Comparison of ENCODE assay signal across 16 cellular contexts in the genomic region with DNA sequence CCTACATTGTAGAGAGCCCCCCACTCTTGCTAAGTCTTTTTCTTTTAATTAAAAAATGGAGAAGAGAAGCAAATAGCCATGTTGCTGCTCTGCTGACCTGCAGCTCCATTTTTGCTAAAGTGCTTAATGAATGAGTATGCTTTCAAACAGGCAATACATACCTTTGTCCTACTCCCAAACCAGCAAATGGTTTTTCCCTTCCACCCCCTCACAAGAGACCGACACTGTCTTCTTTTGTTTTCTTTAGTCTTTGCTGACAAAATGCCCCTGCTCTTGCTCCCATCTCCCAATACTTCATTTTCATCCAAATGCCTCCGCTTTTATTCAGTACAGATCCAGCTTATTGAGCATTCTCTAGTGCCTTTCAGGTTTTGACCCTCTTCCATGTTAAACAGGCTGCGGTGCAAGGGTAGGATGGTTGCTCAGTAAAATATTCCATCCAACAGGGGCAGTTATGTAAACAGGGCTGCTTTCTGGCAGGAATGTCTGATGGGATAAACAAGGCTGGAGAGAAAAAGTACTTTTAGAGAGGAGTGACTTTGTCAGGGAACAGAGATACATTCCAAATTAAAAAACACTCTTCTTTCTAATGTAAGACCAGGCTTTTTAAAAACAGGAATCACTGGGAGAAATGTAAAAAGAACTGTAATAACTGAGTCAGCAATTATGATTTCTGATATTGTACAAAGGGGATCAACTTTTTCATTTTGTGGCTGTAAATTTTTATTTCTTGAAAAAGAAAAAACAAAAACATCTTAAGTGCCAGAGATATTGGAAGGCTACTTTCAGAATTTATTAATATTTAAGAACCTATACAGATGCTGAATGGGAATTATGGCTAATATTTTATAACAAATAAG.
DNase-seq lines count a peak whose midpoint lies in the region; ATAC-seq, FAIRE-seq and TF ChIP-seq lines count a peak whose summit lies in the region.
"Had no signal": no experiment of that assay in that cellular context is flagged by ENCODE, and none has a peak within 500 bp of the region (broad histone marks: within the 10 kb centered on the region; RNA-seq: fewer than 3 reads in every experiment).

No MANE protein-coding gene starts in this region.

- TF ChIP-seq EP300 in A549 (IDR thresholded peaks at IDR 0.05): no peak

- FAIRE-seq in A549 (lab: Jason Lieb, UNC) (no peak), HTR-8/SVneo (lab: Jason Lieb, UNC) (no peak)
- FAIRE-seq: RCC 7860 had no signal

- H3K4me3 ChIP-seq in A549: no peak overlapping the region
- H3K4me3 ChIP-seq in fibroblast of villous mesenchyme (ENCODE audit: low read depth, low read length): no peak overlapping the region
- H3K4me3 ChIP-seq: lung had no signal

- H3K4me3 Mint-ChIP-seq in nephron: peak overlapping the region in 2 of 3 experiments; percentile 7 to 22
- H3K4me3 Mint-ChIP-seq: activated CD8-positive, alpha-beta T cell treated with anti-CD3 and anti-CD28 coated beads, Interleukin-2, amount 10 ng/mL, durations not matched to agents 7 days and 5 days; activated T-helper 1 cell treated with anti-CD3 and anti-CD28 coated beads, Interleukin-12 subunit alpha, Interleukin-12 subunit beta, Interleukin-2, Interleukin-4 antibody, amounts not matched to agents 30 ng/mL and 10 ng/mL and 1 ng/mL, durations not matched to agents 14 hours and 24 hours and 36 hours; dendritic cell treated with granulocyte-macrophage colony-stimulating factor and Interleukin-4, amounts not matched to agents 40 ng/mL and 50 ng/mL, for 4 days had no signal

- H3K27me3 Mint-ChIP-seq in nephron (ENCODE audit: low read depth): no peaks in the 10 kb centered on the region
- H3K27me3 Mint-ChIP-seq: dendritic cell treated with granulocyte-macrophage colony-stimulating factor and Interleukin-4, amounts not matched to agents 40 ng/mL and 50 ng/mL, for 4 days had no signal

- no peaks in the 10 kb centered on the region for H3K36me3 Mint-ChIP-seq in nephron (ENCODE audit: low read depth)

- TF ChIP-seq RAD21 in A549 (conservative IDR thresholded peaks at IDR 0.05 in 1 of 2, IDR thresholded peaks at IDR 0.05 in 1 of 2): no peak

- H3K27ac ChIP-seq in A549: no peak overlapping the region
- H3K27ac ChIP-seq: neutrophil had no signal

- H3K9me3 ChIP-seq in A549: no peaks in the 10 kb centered on the region
- H3K9me3 ChIP-seq: neutrophil had no signal

- CTCF ChIA-PET in A549 (lab: Yijun Ruan, JAX): interaction anchor here (0.7 to 2.6 kb wide), 2 partner anchors 55 to 147 kb away, joined by 3 to 5 read pairs; no protein-coding TSS in a partner anchor

- H3K27ac Mint-ChIP-seq in nephron: peak overlapping the region; percentile 68 to 90 (median 78)
- H3K27ac Mint-ChIP-seq: activated CD8-positive, alpha-beta T cell treated with anti-CD3 and anti-CD28 coated beads, Interleukin-2, amount 10 ng/mL, durations not matched to agents 7 days and 5 days; activated T-helper 1 cell treated with anti-CD3 and anti-CD28 coated beads, Interleukin-12 subunit alpha, Interleukin-12 subunit beta, Interleukin-2, Interleukin-4 antibody, amounts not matched to agents 30 ng/mL and 10 ng/mL and 1 ng/mL, durations not matched to agents 14 hours and 24 hours and 36 hours; dendritic cell treated with granulocyte-macrophage colony-stimulating factor and Interleukin-4, amounts not matched to agents 40 ng/mL and 50 ng/mL, for 4 days had no signal

- ATAC-seq in A549: no peak
- ATAC-seq: activated CD8-positive, alpha-beta T cell treated with anti-CD3 and anti-CD28 coated beads, Interleukin-2, amount 10 ng/mL, durations not matched to agents 7 days and 5 days had no signal

- H3K4me2 ChIP-seq in A549: no peak overlapping the region

- 82% methylated on average over 3 of the region's 3 CpGs for WGBS in A549 (ENCODE audit: missing lambda C conversion rate)

- no peak for TF ChIP-seq CTCF in A549 (IDR thresholded peaks at IDR 0.05)
- no peak for TF ChIP-seq CTCF in fibroblast of villous mesenchyme (IDR thresholded peaks at IDR 0.05; ENCODE audit: insufficient read depth, low read depth, low read length)
- TF ChIP-seq CTCF in nephron (IDR thresholded peaks at IDR 0.05; ENCODE audit: unreplicated experiment in 3 of 3): no peak

- H3K4me1 ChIP-seq in A549: no peaks in the 10 kb centered on the region

- no peak for DNase-seq in A549 (ENCODE audit: low read depth in 1 of 2, low spot score in 1 of 2)
- DNase-seq in amniotic epithelial cell (ENCODE audit: low read depth): peak; percentile 28
- peak; percentile 38 for DNase-seq in fibroblast of villous mesenchyme (ENCODE audit: low read depth)
- no peak for DNase-seq in effector CD8-positive, alpha-beta T cell (lab: John Stamatoyannopoulos, UW)
- DNase-seq in HTR-8/SVneo (ENCODE audit: insufficient read length, low spot score): no peak
- no peak for DNase-seq in NOMO-1 (lab: John Stamatoyannopoulos, UW; ENCODE audit: unreplicated experiment in 2 of 2)
- no peak for DNase-seq in NCI-H146 (lab: John Stamatoyannopoulos, UW)
- DNase-seq: activated CD8-positive, alpha-beta T cell treated with anti-CD3 and anti-CD28 coated beads, Interleukin-2, amount 10 ng/mL, durations not matched to agents 7 days and 5 days; EL; NCI-H82 had no signal

- peaks cover 35% of the 10 kb centered on the region for H3K4me1 Mint-ChIP-seq in nephron

- no peaks in the 10 kb centered on the region for H3K9me3 Mint-ChIP-seq in nephron
- H3K9me3 Mint-ChIP-seq: activated T-helper 1 cell treated with anti-CD3 and anti-CD28 coated beads, Interleukin-12 subunit alpha, Interleukin-12 subunit beta, Interleukin-2, Interleukin-4 antibody, amounts not matched to agents 30 ng/mL and 10 ng/mL and 1 ng/mL, durations not matched to agents 14 hours and 24 hours and 36 hours; dendritic cell treated with granulocyte-macrophage colony-stimulating factor and Interleukin-4, amounts not matched to agents 40 ng/mL and 50 ng/mL, for 4 days had no signal

- no peak for TF ChIP-seq POLR2A in A549 (IDR thresholded peaks at IDR 0.05; ENCODE audit: low read length)

- POLR2A ChIA-PET in A549 (lab: Yijun Ruan, JAX): no interaction called here

TF ChIP-seq in A549, 52 proteins besides CTCF, POLR2A, EP300 and RAD21:
- no peak for TF ChIP-seq CHD4 (IDR thresholded peaks at IDR 0.05; ENCODE audit: borderline replicate concordance)
- no peak for TF ChIP-seq KDM1A (IDR thresholded peaks at IDR 0.05; ENCODE audit: low read depth)
- no peak for TF ChIP-seq HES2 (IDR thresholded peaks at IDR 0.05)
- TF ChIP-seq MAFK (IDR thresholded peaks at IDR 0.05; ENCODE audit: partially characterized antibody): peak; percentile 73
- TF ChIP-seq MYC (IDR thresholded peaks at IDR 0.05; ENCODE audit: borderline replicate concordance, low read length): no peak
- TF ChIP-seq ZNF302 (CRISPR knock-in tag; IDR thresholded peaks at IDR 0.05): no peak
- TF ChIP-seq TP53 (CRISPR knock-in tag; IDR thresholded peaks at IDR 0.05): no peak
- TF ChIP-seq FOSL2 (IDR thresholded peaks at IDR 0.05): no peak
- no peak for TF ChIP-seq FOSL2 (CRISPR knock-in tag; IDR thresholded peaks at IDR 0.05)

Comparison
In these comparisons a context has a peak if more than half of its experiments do, and no peak if none do; other contexts are left out.
1. DNase-seq: peak in amniotic epithelial cell (single experiment) and fibroblast of villous mesenchyme (single experiment); none in A549 (0 of 2), effector CD8-positive, alpha-beta T cell (single experiment), HTR-8/SVneo (single experiment), NOMO-1 (0 of 2) and NCI-H146 (single experiment).